22 cellular contexts compared by ENCODE assay signal in genomic region chr4:185941476-185941875, GRCh38.
DNase-seq lines count a peak whose midpoint lies in the region; ATAC-seq, FAIRE-seq and TF ChIP-seq lines count a peak whose summit lies in the region.
"Had no signal": no experiment of that assay in that cellular context is flagged by ENCODE, and none has a peak within 500 bp of the region (broad histone marks: within the 10 kb centered on the region; RNA-seq: fewer than 3 reads in every experiment).

No MANE protein-coding gene starts in this region.

- H3K36me3 ChIP-seq in bronchial epithelial cell (ENCODE audit: control insufficient read depth, insufficient read depth, low read length) (no peaks in the 10 kb centered on the region), osteoblast (ENCODE audit: insufficient read depth, low read length) (no peaks in the 10 kb centered on the region)
- no peaks in the 10 kb centered on the region for H3K36me3 ChIP-seq in CD8-positive, alpha-beta T cell (ENCODE audit: insufficient read depth, low read length)
- H3K36me3 ChIP-seq in naive thymus-derived CD4-positive, alpha-beta T cell (ENCODE audit: control insufficient read depth in 2 of 3, insufficient read depth in 3 of 3, low read length in 3 of 3), result no peaks in the 10 kb centered on the region
- H3K36me3 ChIP-seq: BE2C had no signal

- no peak overlapping the region for H3K4me3 ChIP-seq in bronchial epithelial cell (ENCODE audit: low read depth, low read length)
- H3K4me3 ChIP-seq in fibroblast of pulmonary artery (replicated peaks; ENCODE audit: low read depth, low read length), result no peak overlapping the region
- no peak overlapping the region for H3K4me3 ChIP-seq in osteoblast (ENCODE audit: insufficient read depth, low read length)
- no peak overlapping the region for H3K4me3 ChIP-seq in CD8-positive, alpha-beta T cell (ENCODE audit: low read depth, low read length)
- no peak overlapping the region for H3K4me3 ChIP-seq in naive thymus-derived CD4-positive, alpha-beta T cell (ENCODE audit: low read length)
- H3K4me3 ChIP-seq: GM12878, K562 had no signal

- no peak overlapping the region for H3K27ac ChIP-seq in osteoblast (ENCODE audit: low read depth, low read length)
- H3K27ac ChIP-seq in CD8-positive, alpha-beta T cell (ENCODE audit: low read depth, low read length), result no peak overlapping the region
- H3K27ac ChIP-seq in naive thymus-derived CD4-positive, alpha-beta T cell (ENCODE audit: low read depth, low read length), result no peak overlapping the region
- H3K27ac ChIP-seq: HL-60 had no signal

- H3K36me3 Mint-ChIP-seq in CD8-positive, alpha-beta T cell, result no peaks in the 10 kb centered on the region
- H3K36me3 Mint-ChIP-seq in naive thymus-derived CD4-positive, alpha-beta T cell, result no peaks in the 10 kb centered on the region

- CTCF ChIA-PET in CD8-positive, alpha-beta T cell (lab: Charles Lee), result no interaction called here
- CTCF ChIA-PET in naive thymus-derived CD4-positive, alpha-beta T cell (lab: Charles Lee), result no interaction called here

- DNase-seq in NCI-H226 (peak; percentile 45), bronchial epithelial cell (ENCODE audit: low read depth) (peak; percentile 46), fibroblast of pulmonary artery (ENCODE audit: low read depth) (peak; percentile 45), osteoblast (ENCODE audit: insufficient read length, low spot score, missing footprints) (peak; percentile 8), NCI-H1436 (lab: John Stamatoyannopoulos, UW) (no peak)
- DNase-seq in CD8-positive, alpha-beta T cell, result no peak
- DNase-seq in naive thymus-derived CD4-positive, alpha-beta T cell, result no peak
- DNase-seq: BE2C, DMS 273 treated with DMSO at 0.1 percent for 48 hours, DMS79 treated with DMSO at 0.1 percent for 48 hours, H9, HFFc6, NCI-H1105, NCI-H2029 treated with DMSO at 0.1 percent for 48 hours, NCI-H345, NCI-H526, OCI-M1 had no signal

- H3K27me3 Mint-ChIP-seq in CD8-positive, alpha-beta T cell (ENCODE audit: low read depth), result peaks cover 9% of the 10 kb centered on the region
- H3K27me3 Mint-ChIP-seq in naive thymus-derived CD4-positive, alpha-beta T cell, result peaks cover 0 to 17% (median 5%) of the 10 kb centered on the region in 5 donors

- H3K4me1 ChIP-seq in osteoblast (ENCODE audit: insufficient read depth, low read length), result peaks cover 12% of the 10 kb centered on the region
- H3K4me1 ChIP-seq in CD8-positive, alpha-beta T cell (ENCODE audit: insufficient read depth, low read length), result no peaks in the 10 kb centered on the region
- H3K4me1 ChIP-seq in naive thymus-derived CD4-positive, alpha-beta T cell (ENCODE audit: control insufficient read depth in 2 of 2, insufficient read depth in 2 of 2, low read length in 2 of 2), result no peaks in the 10 kb centered on the region
- H3K4me1 ChIP-seq: BE2C had no signal

- no peak for ATAC-seq in CD8-positive, alpha-beta T cell
- no peak for ATAC-seq in naive thymus-derived CD4-positive, alpha-beta T cell
- ATAC-seq: GM12878, HepG2, K562, Right ventricle myocardium inferior had no signal

- no peaks in the 10 kb centered on the region for H3K4me1 Mint-ChIP-seq in CD8-positive, alpha-beta T cell (ENCODE audit: low read depth)
- H3K4me1 Mint-ChIP-seq in naive thymus-derived CD4-positive, alpha-beta T cell, result no peaks in the 10 kb centered on the region

- no peak overlapping the region for H3K4me2 ChIP-seq in osteoblast (ENCODE audit: insufficient read depth, low read length)

- no peaks in the 10 kb centered on the region for H4K20me1 ChIP-seq in osteoblast (ENCODE audit: insufficient read depth, low read length)

- no peak for FAIRE-seq in bronchial epithelial cell (lab: Jason Lieb, UNC)
- FAIRE-seq: GM12878, HepG2, K562 had no signal

- no peak for TF ChIP-seq CTCF in bronchial epithelial cell (IDR thresholded peaks at IDR 0.05; ENCODE audit: insufficient read depth, low read length, severe bottlenecking)
- TF ChIP-seq CTCF in fibroblast of pulmonary artery (IDR thresholded peaks at IDR 0.05; ENCODE audit: low read length, missing control alignments), result no peak
- TF ChIP-seq CTCF in osteoblast (IDR thresholded peaks at IDR 0.05; ENCODE audit: extremely low read depth, low read depth, low read length), result no peak
- no peak for TF ChIP-seq CTCF in CD8-positive, alpha-beta T cell (IDR thresholded peaks at IDR 0.05)

- H3K9me3 Mint-ChIP-seq in CD8-positive, alpha-beta T cell, result no peaks in the 10 kb centered on the region
- peaks cover 0 to 4% (median 0%) of the 10 kb centered on the region in 11 donors for H3K9me3 Mint-ChIP-seq in naive thymus-derived CD4-positive, alpha-beta T cell
- H3K9me3 Mint-ChIP-seq: H9, HFFc6 had no signal

- no peak overlapping the region for H2AFZ ChIP-seq in osteoblast (ENCODE audit: low read length)

- no peak overlapping the region for H3K4me3 Mint-ChIP-seq in CD8-positive, alpha-beta T cell
- H3K4me3 Mint-ChIP-seq in naive thymus-derived CD4-positive, alpha-beta T cell, result no peak overlapping the region
- H3K4me3 Mint-ChIP-seq: H9, HFFc6 had no signal

- POLR2A ChIA-PET in CD8-positive, alpha-beta T cell (lab: Charles Lee), result no interaction called here
- POLR2A ChIA-PET in naive thymus-derived CD4-positive, alpha-beta T cell (lab: Charles Lee), result interaction anchor here (0.6 kb wide), 1 partner anchor 178 kb away, joined by 3 read pairs; no protein-coding TSS in a partner anchor

- H3K27me3 ChIP-seq in bronchial epithelial cell (ENCODE audit: control insufficient read depth, insufficient read depth, low read length) (peaks cover 1% of the 10 kb centered on the region), osteoblast (ENCODE audit: insufficient read depth, low read length) (no peaks in the 10 kb centered on the region)
- no peaks in the 10 kb centered on the region for H3K27me3 ChIP-seq in CD8-positive, alpha-beta T cell (ENCODE audit: insufficient read depth, low read length)
- H3K27me3 ChIP-seq in naive thymus-derived CD4-positive, alpha-beta T cell (ENCODE audit: control insufficient read depth in 2 of 2, insufficient read depth in 2 of 2, low read length in 2 of 2), result no peaks in the 10 kb centered on the region
- H3K27me3 ChIP-seq: BE2C had no signal

- H3K27ac Mint-ChIP-seq in CD8-positive, alpha-beta T cell, result no peak overlapping the region
- H3K27ac Mint-ChIP-seq in naive thymus-derived CD4-positive, alpha-beta T cell, result no peak overlapping the region
- H3K27ac Mint-ChIP-seq: H9, HFFc6 had no signal

- no peaks in the 10 kb centered on the region for H3K79me2 ChIP-seq in osteoblast (ENCODE audit: insufficient read depth, low read length)

- no peaks in the 10 kb centered on the region for H3K9me3 ChIP-seq in osteoblast (ENCODE audit: low read depth, low read length)
- no peaks in the 10 kb centered on the region for H3K9me3 ChIP-seq in CD8-positive, alpha-beta T cell (ENCODE audit: low read length)
- H3K9me3 ChIP-seq in naive thymus-derived CD4-positive, alpha-beta T cell (ENCODE audit: control insufficient read depth in 2 of 3, low read length in 3 of 3), result no peaks in the 10 kb centered on the region
- H3K9me3 ChIP-seq: BE2C had no signal

- intact Hi-C loops in CD8-positive, alpha-beta T cell (cut with DNase I, micrococcal nuclease), result no loop called here
- intact Hi-C loops in naive thymus-derived CD4-positive, alpha-beta T cell (cut with micrococcal nuclease), result no loop called here

Comparison
In these comparisons a context has a peak if more than half of its experiments do, and no peak if none do; other contexts are left out.
1. DNase-seq: peak in NCI-H226 (single experiment), bronchial epithelial cell (single experiment), fibroblast of pulmonary artery (single experiment) and osteoblast (single experiment); none in NCI-H1436 (single experiment), CD8-positive, alpha-beta T cell (0 of 7) and naive thymus-derived CD4-positive, alpha-beta T cell (0 of 9).